11 cellular contexts compared by ENCODE assay signal in the genomic region with DNA sequence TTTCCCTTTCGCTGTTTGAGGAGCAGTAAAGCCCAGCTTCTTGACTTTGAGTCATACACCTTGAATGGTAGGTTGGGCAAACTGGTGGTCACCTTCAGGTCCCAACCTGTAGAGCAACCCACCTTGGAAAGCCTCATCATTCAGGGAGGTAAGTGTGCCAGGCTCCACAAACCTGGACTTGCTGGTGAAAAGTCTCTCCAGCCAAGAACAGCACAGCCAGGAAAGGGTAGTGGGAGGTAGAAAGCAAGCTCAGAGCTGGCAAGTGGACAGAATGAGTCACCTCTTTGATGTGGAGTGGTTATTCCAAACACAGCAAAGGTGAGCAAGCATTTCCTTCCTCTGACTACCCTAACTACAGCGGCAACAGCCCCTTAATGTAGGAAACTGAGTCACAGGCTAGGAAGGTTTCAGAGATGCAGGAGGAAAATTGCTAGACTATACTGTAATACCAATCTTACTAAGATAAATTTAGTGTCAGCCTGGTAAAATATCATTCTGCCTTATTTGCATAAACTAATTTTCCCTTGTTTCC.
DNase-seq lines count a peak whose midpoint lies in the region; ATAC-seq and TF ChIP-seq lines count a peak whose summit lies in the region.
"Had no signal": no experiment of that assay in that cellular context is flagged by ENCODE, and none has a peak within 500 bp of the region (broad histone marks: within the 10 kb centered on the region; RNA-seq: fewer than 3 reads in every experiment).

No MANE protein-coding gene starts in this region.

- H3K27me3 Mint-ChIP-seq in activated CD8-positive, alpha-beta T cell treated with anti-CD3 and anti-CD28 coated beads for 36 hours = no peaks in the 10 kb centered on the region

- TF ChIP-seq POLR2A in gastrocnemius medialis (IDR thresholded peaks at IDR 0.05) = no peak

- CTCF ChIA-PET in activated CD8-positive, alpha-beta T cell treated with anti-CD3 and anti-CD28 coated beads for 36 hours (lab: Charles Lee) = interaction anchor here (0.9 to 1.5 kb wide), 4 partner anchors 24 to 219 kb away, joined by 3 to 6 read pairs (median 4); no protein-coding TSS in a partner anchor

- no peak for TF ChIP-seq CTCF in activated CD8-positive, alpha-beta T cell treated with anti-CD3 and anti-CD28 coated beads for 36 hours (IDR thresholded peaks at IDR 0.05)
- no peak for TF ChIP-seq CTCF in fibroblast of pulmonary artery (IDR thresholded peaks at IDR 0.05; ENCODE audit: low read length, missing control alignments)
- no peak for TF ChIP-seq CTCF in GM13976 (IDR thresholded peaks at IDR 0.05; ENCODE audit: borderline replicate concordance, control extremely low read depth, extremely low read depth, insufficient read depth, missing control alignments)
- TF ChIP-seq CTCF in gastrocnemius medialis (IDR thresholded peaks at IDR 0.05 in 4 of 5, conservative IDR thresholded peaks at IDR 0.05 in 1 of 5) = no peak

- intact Hi-C loops in activated CD8-positive, alpha-beta T cell treated with anti-CD3 and anti-CD28 coated beads for 36 hours (cut with micrococcal nuclease) = loop anchor here (5.0 to 10.0 kb wide), 2 partner anchors 73 to 220 kb away; no protein-coding TSS in a partner anchor
- intact Hi-C loops in posterior vena cava (cut with DNase I) (no loop called here), gastrocnemius medialis (cut with DNase I; ENCODE audit: low total_unique reads) (no loop called here)

- DNase-seq in HPDE6-E6E7 (ENCODE audit: extremely low spot score) (peak; percentile 71), fibroblast of pulmonary artery (ENCODE audit: low read depth) (peak; percentile 79), GM13976 (ENCODE audit: low spot score) (no peak), posterior vena cava (ENCODE audit: low spot score) (no peak), gastrocnemius medialis (no peak)
- DNase-seq in activated CD8-positive, alpha-beta T cell treated with anti-CD3 and anti-CD28 coated beads for 36 hours = peak; percentile 67
- DNase-seq in stimulated activated CD4-positive, alpha-beta T cell treated with anti-CD3 and anti-CD28 coated beads, Interleukin-2, amount 100 ng/mL, for 48 hours = peak; percentile 31 to 36
- DNase-seq: H9, hypothalamus, NCI-H1048 had no signal

- peak; percentile 81 for ATAC-seq in activated CD8-positive, alpha-beta T cell treated with anti-CD3 and anti-CD28 coated beads for 36 hours
- no peak for ATAC-seq in HG02884 (IDR thresholded peaks at IDR 0.05; ENCODE audit: unreplicated experiment)
- ATAC-seq in gastrocnemius medialis = no peak

- H3K4me1 ChIP-seq in gastrocnemius medialis = no peaks in the 10 kb centered on the region

- no peaks in the 10 kb centered on the region for H3K9me3 ChIP-seq in gastrocnemius medialis

- H3K4me3 ChIP-seq in fibroblast of pulmonary artery (replicated peaks; ENCODE audit: low read depth, low read length) (no peak overlapping the region), gastrocnemius medialis (no peak overlapping the region)

- no peaks in the 10 kb centered on the region for H3K36me3 ChIP-seq in gastrocnemius medialis

- H3K4me3 Mint-ChIP-seq in activated CD8-positive, alpha-beta T cell treated with anti-CD3 and anti-CD28 coated beads for 36 hours = peak overlapping the region; percentile 22
- H3K4me3 Mint-ChIP-seq: H9 had no signal

- no peaks in the 10 kb centered on the region for H3K9me3 Mint-ChIP-seq in activated CD8-positive, alpha-beta T cell treated with anti-CD3 and anti-CD28 coated beads for 36 hours
- H3K9me3 Mint-ChIP-seq: H9 had no signal

- in situ Hi-C loops in GM13976 (cut with MboI; ENCODE audit: low sequenced_read_pairs, unreplicated experiment) = no loop called here
- in situ Hi-C loops in gastrocnemius medialis (cut with MboI; ENCODE audit: low sequenced_read_pairs in 4 of 4) = no loop called here

- no peaks in the 10 kb centered on the region for H3K36me3 Mint-ChIP-seq in activated CD8-positive, alpha-beta T cell treated with anti-CD3 and anti-CD28 coated beads for 36 hours (ENCODE audit: low read depth)

- peak overlapping the region; percentile 78 for H3K27ac Mint-ChIP-seq in activated CD8-positive, alpha-beta T cell treated with anti-CD3 and anti-CD28 coated beads for 36 hours
- H3K27ac Mint-ChIP-seq: H9 had no signal

- POLR2A ChIA-PET in activated CD8-positive, alpha-beta T cell treated with anti-CD3 and anti-CD28 coated beads for 36 hours (lab: Charles Lee) = no interaction called here

- H3K27me3 ChIP-seq in gastrocnemius medialis = no peaks in the 10 kb centered on the region

- peaks cover 70% of the 10 kb centered on the region for H3K4me1 Mint-ChIP-seq in activated CD8-positive, alpha-beta T cell treated with anti-CD3 and anti-CD28 coated beads for 36 hours (ENCODE audit: low read depth)

- H3K27ac ChIP-seq in gastrocnemius medialis = no peak overlapping the region

Comparison
In these comparisons a context has a peak if more than half of its experiments do, and no peak if none do; other contexts are left out.
1. DNase-seq: peak in HPDE6-E6E7 (single experiment), activated CD8-positive, alpha-beta T cell treated with anti-CD3 and anti-CD28 coated beads for 36 hours (single experiment), fibroblast of pulmonary artery (single experiment) and stimulated activated CD4-positive, alpha-beta T cell treated with anti-CD3 and anti-CD28 coated beads, Interleukin-2, amount 100 ng/mL, for 48 hours (2 of 2); none in GM13976 (single experiment), posterior vena cava (single experiment) and gastrocnemius medialis (0 of 2).